Comparison of ENCODE assay signal across 1 cellular context in the genomic region with DNA sequence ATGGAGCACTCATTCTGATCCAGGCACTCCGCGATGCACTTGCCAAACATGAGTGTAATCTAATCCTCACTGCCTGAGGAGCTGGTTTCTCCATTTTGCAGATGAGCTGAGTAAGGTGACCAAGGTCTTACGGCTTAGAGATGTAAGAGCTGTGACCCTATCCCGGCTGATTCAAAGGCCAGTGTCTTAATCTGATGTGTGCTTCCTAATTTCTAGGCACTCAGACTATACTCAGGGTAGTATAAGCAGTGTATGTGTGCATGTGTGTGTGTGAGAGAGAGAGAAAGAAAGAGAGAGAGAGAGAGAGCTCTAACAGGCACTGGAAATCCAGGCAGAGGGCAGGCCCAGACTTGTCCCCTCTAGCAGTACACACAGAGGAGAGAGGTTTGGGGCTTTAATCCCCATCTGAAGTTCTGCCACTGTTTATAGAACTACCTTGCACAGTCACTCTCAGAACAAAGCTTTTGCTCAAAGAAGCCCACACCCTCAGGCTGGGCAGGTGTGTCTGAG.
TF ChIP-seq lines count a peak whose summit lies in the region.

No MANE protein-coding gene starts in this region.

TF ChIP-seq in HEK293, 187 proteins besides CTCF, POLR2A, EP300 and RAD21 (continued from another document and continues in another):
- TF ChIP-seq, protein P1, sequence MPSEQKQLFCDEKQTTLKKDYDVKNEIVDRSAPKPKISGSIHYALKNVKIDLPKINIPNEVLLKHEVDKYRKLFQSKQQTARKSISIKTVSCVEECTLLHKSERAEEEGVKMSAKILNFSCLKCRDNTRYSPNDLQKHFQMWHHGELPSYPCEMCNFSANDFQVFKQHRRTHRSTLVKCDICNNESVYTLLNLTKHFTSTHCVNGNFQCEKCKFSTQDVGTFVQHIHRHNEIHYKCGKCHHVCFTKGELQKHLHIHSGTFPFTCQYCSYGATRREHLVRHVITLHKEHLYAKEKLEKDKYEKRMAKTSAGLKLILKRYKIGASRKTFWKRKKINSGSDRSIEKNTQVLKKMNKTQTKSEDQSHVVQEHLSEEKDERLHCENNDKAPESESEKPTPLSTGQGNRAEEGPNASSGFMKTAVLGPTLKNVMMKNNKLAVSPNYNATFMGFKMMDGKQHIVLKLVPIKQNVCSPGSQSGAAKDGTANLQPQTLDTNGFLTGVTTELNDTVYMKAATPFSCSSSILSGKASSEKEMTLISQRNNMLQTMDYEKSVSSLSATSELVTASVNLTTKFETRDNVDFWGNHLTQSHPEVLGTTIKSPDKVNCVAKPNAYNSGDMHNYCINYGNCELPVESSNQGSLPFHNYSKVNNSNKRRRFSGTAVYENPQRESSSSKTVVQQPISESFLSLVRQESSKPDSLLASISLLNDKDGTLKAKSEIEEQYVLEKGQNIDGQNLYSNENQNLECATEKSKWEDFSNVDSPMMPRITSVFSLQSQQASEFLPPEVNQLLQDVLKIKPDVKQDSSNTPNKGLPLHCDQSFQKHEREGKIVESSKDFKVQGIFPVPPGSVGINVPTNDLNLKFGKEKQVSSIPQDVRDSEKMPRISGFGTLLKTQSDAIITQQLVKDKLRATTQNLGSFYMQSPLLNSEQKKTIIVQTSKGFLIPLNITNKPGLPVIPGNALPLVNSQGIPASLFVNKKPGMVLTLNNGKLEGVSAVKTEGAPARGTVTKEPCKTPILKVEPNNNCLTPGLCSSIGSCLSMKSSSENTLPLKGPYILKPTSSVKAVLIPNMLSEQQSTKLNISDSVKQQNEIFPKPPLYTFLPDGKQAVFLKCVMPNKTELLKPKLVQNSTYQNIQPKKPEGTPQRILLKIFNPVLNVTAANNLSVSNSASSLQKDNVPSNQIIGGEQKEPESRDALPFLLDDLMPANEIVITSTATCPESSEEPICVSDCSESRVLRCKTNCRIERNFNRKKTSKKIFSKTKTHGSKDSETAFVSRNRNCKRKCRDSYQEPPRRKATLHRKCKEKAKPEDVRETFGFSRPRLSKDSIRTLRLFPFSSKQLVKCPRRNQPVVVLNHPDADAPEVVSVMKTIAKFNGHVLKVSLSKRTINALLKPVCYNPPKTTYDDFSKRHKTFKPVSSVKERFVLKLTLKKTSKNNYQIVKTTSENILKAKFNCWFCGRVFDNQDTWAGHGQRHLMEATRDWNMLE (tag by site-specific recombination; conservative IDR thresholded peaks at IDR 0.05; ENCODE audit: low read depth): peak; percentile 58
- TF ChIP-seq ZFP37 (tag by site-specific recombination; IDR thresholded peaks at IDR 0.05) (0 out of 2 replicates have a peak, but pooled peaks have one; percentile 54), ZNF19 (tag by site-specific recombination; IDR thresholded peaks at IDR 0.05; ENCODE audit: low read depth) (peak; percentile 93), ZNF404 (tag by site-specific recombination; IDR thresholded peaks at IDR 0.05) (peak; percentile 64; the same call in 1 of the 2 replicates), ZNF701 (tag by site-specific recombination; IDR thresholded peaks at IDR 0.05) (peak; percentile 76; the same call in 1 of the 2 replicates), MZF1 (tag by site-specific recombination; IDR thresholded peaks at IDR 0.05; ENCODE audit: borderline replicate concordance) (peak; percentile 98), ZSCAN30 (tag by site-specific recombination; IDR thresholded peaks at IDR 0.05) (peak; percentile 62; the same call in 1 of the 2 replicates), ZBTB48 (tag by site-specific recombination; IDR thresholded peaks at IDR 0.05) (peak; percentile 46; the same call in 1 of the 2 replicates), ZNF423 (tag by site-specific recombination; IDR thresholded peaks at IDR 0.05) (no peak), ZBTB20 (tag by site-specific recombination; IDR thresholded peaks at IDR 0.05) (peak; percentile 42), ZNF311 (tag by site-specific recombination; IDR thresholded peaks at IDR 0.05; ENCODE audit: borderline replicate concordance) (no peak), ZNF514 (tag by site-specific recombination; IDR thresholded peaks at IDR 0.05) (no peak), PRDM1 (tag by site-specific recombination; IDR thresholded peaks at IDR 0.05) (peak; percentile 67; the same call in 1 of the 2 replicates), KLF9 (tag by site-specific recombination; IDR thresholded peaks at IDR 0.05; ENCODE audit: low read depth) (no peak), ZNF16 (tag by site-specific recombination; IDR thresholded peaks at IDR 0.05; ENCODE audit: low read depth) (peak; percentile 14; the same call in 1 of the 2 replicates), ZNF585B (tag by site-specific recombination; IDR thresholded peaks at IDR 0.05) (peak; percentile 8; the same call in 1 of the 2 replicates), ZNF473 (tag by site-specific recombination; IDR thresholded peaks at IDR 0.05) (peak; percentile 29; the same call in 1 of the 2 replicates), ZNF660 (tag by site-specific recombination; IDR thresholded peaks at IDR 0.05) (peak; percentile 93), ZNF394 (tag by site-specific recombination; IDR thresholded peaks at IDR 0.05; ENCODE audit: borderline replicate concordance) (peak; percentile 69; the same call in 1 of the 2 replicates), ZNF664 (tag by site-specific recombination; IDR thresholded peaks at IDR 0.05) (peak; percentile 38; the same call in 1 of the 2 replicates), TRIM28 (IDR thresholded peaks at IDR 0.05; ENCODE audit: borderline replicate concordance, low read length) (peak; percentile 99), ZNF624 (tag by site-specific recombination; IDR thresholded peaks at IDR 0.05) (no peak), ZNF596 (tag by site-specific recombination; IDR thresholded peaks at IDR 0.05) (peak; percentile 86), GLI4 (tag by site-specific recombination; IDR thresholded peaks at IDR 0.05) (0 out of 2 replicates have a peak, but pooled peaks have one; percentile 6), ZNF366 (tag by site-specific recombination; conservative IDR thresholded peaks at IDR 0.05) (peak; percentile 54), ZBTB17 (tag by site-specific recombination; IDR thresholded peaks at IDR 0.05) (peak; percentile 96), ZNF132 (tag by site-specific recombination; IDR thresholded peaks at IDR 0.05; ENCODE audit: borderline replicate concordance) (no peak), ZNF544 (tag by site-specific recombination; IDR thresholded peaks at IDR 0.05) (0 out of 2 replicates have a peak, but pooled peaks have one; percentile 59), ZNF610 (tag by site-specific recombination; IDR thresholded peaks at IDR 0.05; ENCODE audit: borderline replicate concordance) (0 out of 2 replicates have a peak, but pooled peaks have one; percentile 22), ZNF785 (tag by site-specific recombination; IDR thresholded peaks at IDR 0.05) (peak; percentile 66; the same call in 1 of the 2 replicates)
- TF ChIP-seq, protein P2, sequence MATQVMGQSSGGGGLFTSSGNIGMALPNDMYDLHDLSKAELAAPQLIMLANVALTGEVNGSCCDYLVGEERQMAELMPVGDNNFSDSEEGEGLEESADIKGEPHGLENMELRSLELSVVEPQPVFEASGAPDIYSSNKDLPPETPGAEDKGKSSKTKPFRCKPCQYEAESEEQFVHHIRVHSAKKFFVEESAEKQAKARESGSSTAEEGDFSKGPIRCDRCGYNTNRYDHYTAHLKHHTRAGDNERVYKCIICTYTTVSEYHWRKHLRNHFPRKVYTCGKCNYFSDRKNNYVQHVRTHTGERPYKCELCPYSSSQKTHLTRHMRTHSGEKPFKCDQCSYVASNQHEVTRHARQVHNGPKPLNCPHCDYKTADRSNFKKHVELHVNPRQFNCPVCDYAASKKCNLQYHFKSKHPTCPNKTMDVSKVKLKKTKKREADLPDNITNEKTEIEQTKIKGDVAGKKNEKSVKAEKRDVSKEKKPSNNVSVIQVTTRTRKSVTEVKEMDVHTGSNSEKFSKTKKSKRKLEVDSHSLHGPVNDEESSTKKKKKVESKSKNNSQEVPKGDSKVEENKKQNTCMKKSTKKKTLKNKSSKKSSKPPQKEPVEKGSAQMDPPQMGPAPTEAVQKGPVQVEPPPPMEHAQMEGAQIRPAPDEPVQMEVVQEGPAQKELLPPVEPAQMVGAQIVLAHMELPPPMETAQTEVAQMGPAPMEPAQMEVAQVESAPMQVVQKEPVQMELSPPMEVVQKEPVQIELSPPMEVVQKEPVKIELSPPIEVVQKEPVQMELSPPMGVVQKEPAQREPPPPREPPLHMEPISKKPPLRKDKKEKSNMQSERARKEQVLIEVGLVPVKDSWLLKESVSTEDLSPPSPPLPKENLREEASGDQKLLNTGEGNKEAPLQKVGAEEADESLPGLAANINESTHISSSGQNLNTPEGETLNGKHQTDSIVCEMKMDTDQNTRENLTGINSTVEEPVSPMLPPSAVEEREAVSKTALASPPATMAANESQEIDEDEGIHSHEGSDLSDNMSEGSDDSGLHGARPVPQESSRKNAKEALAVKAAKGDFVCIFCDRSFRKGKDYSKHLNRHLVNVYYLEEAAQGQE (tag by site-specific recombination; IDR thresholded peaks at IDR 0.05): no peak
- TF ChIP-seq, protein P3, sequence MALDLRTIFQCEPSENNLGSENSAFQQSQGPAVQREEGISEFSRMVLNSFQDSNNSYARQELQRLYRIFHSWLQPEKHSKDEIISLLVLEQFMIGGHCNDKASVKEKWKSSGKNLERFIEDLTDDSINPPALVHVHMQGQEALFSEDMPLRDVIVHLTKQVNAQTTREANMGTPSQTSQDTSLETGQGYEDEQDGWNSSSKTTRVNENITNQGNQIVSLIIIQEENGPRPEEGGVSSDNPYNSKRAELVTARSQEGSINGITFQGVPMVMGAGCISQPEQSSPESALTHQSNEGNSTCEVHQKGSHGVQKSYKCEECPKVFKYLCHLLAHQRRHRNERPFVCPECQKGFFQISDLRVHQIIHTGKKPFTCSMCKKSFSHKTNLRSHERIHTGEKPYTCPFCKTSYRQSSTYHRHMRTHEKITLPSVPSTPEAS (tag by site-specific recombination; IDR thresholded peaks at IDR 0.05): peak; percentile 59
- TF ChIP-seq, protein P4, sequence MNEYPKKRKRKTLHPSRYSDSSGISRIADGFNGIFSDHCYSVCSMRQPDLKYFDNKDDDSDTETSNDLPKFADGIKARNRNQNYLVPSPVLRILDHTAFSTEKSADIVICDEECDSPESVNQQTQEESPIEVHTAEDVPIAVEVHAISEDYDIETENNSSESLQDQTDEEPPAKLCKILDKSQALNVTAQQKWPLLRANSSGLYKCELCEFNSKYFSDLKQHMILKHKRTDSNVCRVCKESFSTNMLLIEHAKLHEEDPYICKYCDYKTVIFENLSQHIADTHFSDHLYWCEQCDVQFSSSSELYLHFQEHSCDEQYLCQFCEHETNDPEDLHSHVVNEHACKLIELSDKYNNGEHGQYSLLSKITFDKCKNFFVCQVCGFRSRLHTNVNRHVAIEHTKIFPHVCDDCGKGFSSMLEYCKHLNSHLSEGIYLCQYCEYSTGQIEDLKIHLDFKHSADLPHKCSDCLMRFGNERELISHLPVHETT (tag by site-specific recombination; IDR thresholded peaks at IDR 0.05): no peak
- TF ChIP-seq, protein P5, sequence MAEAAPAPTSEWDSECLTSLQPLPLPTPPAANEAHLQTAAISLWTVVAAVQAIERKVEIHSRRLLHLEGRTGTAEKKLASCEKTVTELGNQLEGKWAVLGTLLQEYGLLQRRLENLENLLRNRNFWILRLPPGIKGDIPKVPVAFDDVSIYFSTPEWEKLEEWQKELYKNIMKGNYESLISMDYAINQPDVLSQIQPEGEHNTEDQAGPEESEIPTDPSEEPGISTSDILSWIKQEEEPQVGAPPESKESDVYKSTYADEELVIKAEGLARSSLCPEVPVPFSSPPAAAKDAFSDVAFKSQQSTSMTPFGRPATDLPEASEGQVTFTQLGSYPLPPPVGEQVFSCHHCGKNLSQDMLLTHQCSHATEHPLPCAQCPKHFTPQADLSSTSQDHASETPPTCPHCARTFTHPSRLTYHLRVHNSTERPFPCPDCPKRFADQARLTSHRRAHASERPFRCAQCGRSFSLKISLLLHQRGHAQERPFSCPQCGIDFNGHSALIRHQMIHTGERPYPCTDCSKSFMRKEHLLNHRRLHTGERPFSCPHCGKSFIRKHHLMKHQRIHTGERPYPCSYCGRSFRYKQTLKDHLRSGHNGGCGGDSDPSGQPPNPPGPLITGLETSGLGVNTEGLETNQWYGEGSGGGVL (tag by site-specific recombination; IDR thresholded peaks at IDR 0.05): peak; percentile 74
- TF ChIP-seq, protein P6, sequence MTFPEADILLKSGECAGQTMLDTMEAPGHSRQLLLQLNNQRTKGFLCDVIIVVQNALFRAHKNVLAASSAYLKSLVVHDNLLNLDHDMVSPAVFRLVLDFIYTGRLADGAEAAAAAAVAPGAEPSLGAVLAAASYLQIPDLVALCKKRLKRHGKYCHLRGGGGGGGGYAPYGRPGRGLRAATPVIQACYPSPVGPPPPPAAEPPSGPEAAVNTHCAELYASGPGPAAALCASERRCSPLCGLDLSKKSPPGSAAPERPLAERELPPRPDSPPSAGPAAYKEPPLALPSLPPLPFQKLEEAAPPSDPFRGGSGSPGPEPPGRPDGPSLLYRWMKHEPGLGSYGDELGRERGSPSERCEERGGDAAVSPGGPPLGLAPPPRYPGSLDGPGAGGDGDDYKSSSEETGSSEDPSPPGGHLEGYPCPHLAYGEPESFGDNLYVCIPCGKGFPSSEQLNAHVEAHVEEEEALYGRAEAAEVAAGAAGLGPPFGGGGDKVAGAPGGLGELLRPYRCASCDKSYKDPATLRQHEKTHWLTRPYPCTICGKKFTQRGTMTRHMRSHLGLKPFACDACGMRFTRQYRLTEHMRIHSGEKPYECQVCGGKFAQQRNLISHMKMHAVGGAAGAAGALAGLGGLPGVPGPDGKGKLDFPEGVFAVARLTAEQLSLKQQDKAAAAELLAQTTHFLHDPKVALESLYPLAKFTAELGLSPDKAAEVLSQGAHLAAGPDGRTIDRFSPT (tag by site-specific recombination; IDR thresholded peaks at IDR 0.05): no peak
- TF ChIP-seq, protein P7, sequence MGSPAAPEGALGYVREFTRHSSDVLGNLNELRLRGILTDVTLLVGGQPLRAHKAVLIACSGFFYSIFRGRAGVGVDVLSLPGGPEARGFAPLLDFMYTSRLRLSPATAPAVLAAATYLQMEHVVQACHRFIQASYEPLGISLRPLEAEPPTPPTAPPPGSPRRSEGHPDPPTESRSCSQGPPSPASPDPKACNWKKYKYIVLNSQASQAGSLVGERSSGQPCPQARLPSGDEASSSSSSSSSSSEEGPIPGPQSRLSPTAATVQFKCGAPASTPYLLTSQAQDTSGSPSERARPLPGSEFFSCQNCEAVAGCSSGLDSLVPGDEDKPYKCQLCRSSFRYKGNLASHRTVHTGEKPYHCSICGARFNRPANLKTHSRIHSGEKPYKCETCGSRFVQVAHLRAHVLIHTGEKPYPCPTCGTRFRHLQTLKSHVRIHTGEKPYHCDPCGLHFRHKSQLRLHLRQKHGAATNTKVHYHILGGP (tag by site-specific recombination; IDR thresholded peaks at IDR 0.05): peak; percentile 71; the same call in 1 of the 2 replicates
- TF ChIP-seq, protein P8, sequence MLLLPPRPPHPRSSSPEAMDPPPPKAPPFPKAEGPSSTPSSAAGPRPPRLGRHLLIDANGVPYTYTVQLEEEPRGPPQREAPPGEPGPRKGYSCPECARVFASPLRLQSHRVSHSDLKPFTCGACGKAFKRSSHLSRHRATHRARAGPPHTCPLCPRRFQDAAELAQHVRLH (tag by site-specific recombination; IDR thresholded peaks at IDR 0.05): peak; percentile 70; the same call in 1 of the 2 replicates
